In genomic region chr6:167047554-167047953, GRCh38 we compare ENCODE assay signal across 8 cellular contexts. TPM values are rescaled to one million over a fixed set of nuclear protein-coding genes. Genes with fewer than 3 reads are reported as not detected.
DNase-seq lines count a peak whose midpoint lies in the region; ATAC-seq and TF ChIP-seq lines count a peak whose summit lies in the region.

No MANE protein-coding gene starts in this region.

- no peak for TF ChIP-seq CTCF in Caco-2 (IDR thresholded peaks at IDR 0.05; ENCODE audit: insufficient read depth in 1 of 2, low read depth in 1 of 2, low read length in 1 of 2, severe bottlenecking in 1 of 2, unreplicated experiment in 1 of 2)

- H3K36me3 ChIP-seq in Caco-2 (ENCODE audit: control insufficient read depth, insufficient read depth, low read length), result no peaks in the 10 kb centered on the region

- DNase-seq in activated T-cell treated with anti-CD3 and anti-CD28 coated beads for 24 hours (ENCODE audit: low read depth), result peak; percentile 26
- no peak for DNase-seq in activated T-cell treated with anti-CD3 and anti-CD28 coated beads for 4 hours
- peak; percentile 81 for DNase-seq in activated CD4-positive, alpha-beta T cell treated with anti-CD3 and anti-CD28 coated beads, Interleukin-2, amount 10 ng/mL, durations not matched to agents 24 days and 14 days
- peak in 4 of 10 donors; percentile 16 to 31 (median 24) for DNase-seq in naive thymus-derived CD8-positive, alpha-beta T cell
- no peak for DNase-seq in HPDE6-E6E7 (ENCODE audit: extremely low spot score)
- no peak for DNase-seq in ACHN
- no peak for DNase-seq in Caco-2

- intact Hi-C loops in activated CD4-positive, alpha-beta T cell treated with anti-CD3 and anti-CD28 coated beads, Interleukin-2, amount 10 ng/mL, durations not matched to agents 24 days and 14 days (cut with micrococcal nuclease), result loop anchor here (2.0 to 5.0 kb wide), 4 partner anchors 31 to 305 kb away; partner anchors contain the start of gene CEP43
- intact Hi-C loops in Caco-2 (cut with micrococcal nuclease; ENCODE audit: unreplicated experiment), result no loop called here

- peak overlapping the region; percentile 35 for H3K4me3 Mint-ChIP-seq in activated CD4-positive, alpha-beta T cell treated with anti-CD3 and anti-CD28 coated beads, Interleukin-2, amount 10 ng/mL, durations not matched to agents 24 days and 14 days
- peak overlapping the region; percentile 2 to 75 (median 53) for H3K4me3 Mint-ChIP-seq in naive thymus-derived CD8-positive, alpha-beta T cell
- no peak overlapping the region for H3K4me3 Mint-ChIP-seq in Caco-2 (ENCODE audit: unreplicated experiment)

- peak; percentile 77 for ATAC-seq in HG03139 (IDR thresholded peaks at IDR 0.05; ENCODE audit: unreplicated experiment)
- peak; percentile 42 to 57 for ATAC-seq in naive thymus-derived CD8-positive, alpha-beta T cell

- no peaks in the 10 kb centered on the region for H3K27me3 Mint-ChIP-seq in activated CD4-positive, alpha-beta T cell treated with anti-CD3 and anti-CD28 coated beads, Interleukin-2, amount 10 ng/mL, durations not matched to agents 24 days and 14 days
- H3K27me3 Mint-ChIP-seq in naive thymus-derived CD8-positive, alpha-beta T cell, result no peaks in the 10 kb centered on the region
- no peaks in the 10 kb centered on the region for H3K27me3 Mint-ChIP-seq in Caco-2 (ENCODE audit: insufficient read depth, unreplicated experiment)

- no TSS peak for BruUV-seq in Caco-2 (replicated peaks; lab: Mats Ljungman, UMichigan)

- no peaks in the 10 kb centered on the region for H3K9me3 Mint-ChIP-seq in activated CD4-positive, alpha-beta T cell treated with anti-CD3 and anti-CD28 coated beads, Interleukin-2, amount 10 ng/mL, durations not matched to agents 24 days and 14 days
- H3K9me3 Mint-ChIP-seq in naive thymus-derived CD8-positive, alpha-beta T cell, result no peaks in the 10 kb centered on the region
- H3K9me3 Mint-ChIP-seq in Caco-2 (ENCODE audit: unreplicated experiment), result no peaks in the 10 kb centered on the region

- no peaks in the 10 kb centered on the region for H3K9me3 ChIP-seq in Caco-2

- in situ Hi-C loops in ACHN (cut with HindIII; ENCODE audit: low pct_ligation_motif_present, low pct_unique_long_range_greater_than_20kb, low sequenced_read_pairs), result no loop called here

- peak overlapping the region; percentile 74 for H3K27ac Mint-ChIP-seq in activated CD4-positive, alpha-beta T cell treated with anti-CD3 and anti-CD28 coated beads, Interleukin-2, amount 10 ng/mL, durations not matched to agents 24 days and 14 days
- peak overlapping the region in 7 of 10 donors; percentile 6 to 86 (median 50) for H3K27ac Mint-ChIP-seq in naive thymus-derived CD8-positive, alpha-beta T cell
- no peak overlapping the region for H3K27ac Mint-ChIP-seq in Caco-2 (ENCODE audit: unreplicated experiment)

- no peak overlapping the region for H3K4me3 ChIP-seq in Caco-2 (ENCODE audit: low read depth, low read length)

- POLR2A ChIA-PET in naive thymus-derived CD8-positive, alpha-beta T cell (lab: Charles Lee), result no interaction called here
- POLR2A ChIA-PET in Caco-2 (lab: Charles Lee), result no interaction called here

- no peaks in the 10 kb centered on the region for H3K27me3 ChIP-seq in Caco-2 (replicated peaks; ENCODE audit: control insufficient read depth, insufficient read depth, low read length)

- H3K4me1 Mint-ChIP-seq in activated CD4-positive, alpha-beta T cell treated with anti-CD3 and anti-CD28 coated beads, Interleukin-2, amount 10 ng/mL, durations not matched to agents 24 days and 14 days, result peaks cover 21% of the 10 kb centered on the region
- peaks cover 5 to 41% (median 24%) of the 10 kb centered on the region in 4 donors for H3K4me1 Mint-ChIP-seq in naive thymus-derived CD8-positive, alpha-beta T cell
- H3K4me1 Mint-ChIP-seq in Caco-2 (ENCODE audit: low read depth, unreplicated experiment), result no peaks in the 10 kb centered on the region

- no peaks in the 10 kb centered on the region for H3K4me1 ChIP-seq in Caco-2

- H3K36me3 Mint-ChIP-seq in activated CD4-positive, alpha-beta T cell treated with anti-CD3 and anti-CD28 coated beads, Interleukin-2, amount 10 ng/mL, durations not matched to agents 24 days and 14 days (ENCODE audit: low read depth), result no peaks in the 10 kb centered on the region
- H3K36me3 Mint-ChIP-seq in naive thymus-derived CD8-positive, alpha-beta T cell, result peaks cover 0 to 14% (median 7%) of the 10 kb centered on the region in 3 donors
- H3K36me3 Mint-ChIP-seq in Caco-2 (ENCODE audit: insufficient read depth, unreplicated experiment), result peaks cover 23% of the 10 kb centered on the region

- CTCF ChIA-PET in Caco-2 (lab: Charles Lee), result interaction anchor here (0.5 kb wide), 1 partner anchor 38 kb away, joined by 5 read pairs; no protein-coding TSS in a partner anchor

RNA-seq across cellular contexts. Expression of gene CEP43, which starts 48.4 kb away (rescaled TPM):
- total RNA-seq in activated CD4-positive, alpha-beta T cell treated with anti-CD3 and anti-CD28 coated beads, Interleukin-2, amount 10 ng/mL, durations not matched to agents 24 days and 14 days, result 21.1 and 23.0 TPM in 2 replicates
- total RNA-seq in naive thymus-derived CD8-positive, alpha-beta T cell, result 10 to 100 TPM; 14.9 to 15.3 TPM
- 1 to 10 TPM; 2.5 to 4.5 (median 4.3) TPM for polyA plus RNA-seq in naive thymus-derived CD8-positive, alpha-beta T cell
- total RNA-seq in Caco-2 (2022), result 36.3 and 37.0 TPM in 2 replicates

Comparison
In these comparisons a context has a peak if more than half of its experiments do, and no peak if none do; other contexts are left out.
1. DNase-seq: peak in activated T-cell treated with anti-CD3 and anti-CD28 coated beads for 24 hours (single experiment) and activated CD4-positive, alpha-beta T cell treated with anti-CD3 and anti-CD28 coated beads, Interleukin-2, amount 10 ng/mL, durations not matched to agents 24 days and 14 days (single experiment); none in activated T-cell treated with anti-CD3 and anti-CD28 coated beads for 4 hours (single experiment), HPDE6-E6E7 (single experiment), ACHN (single experiment) and Caco-2 (0 of 2).